1 cellular context compared by ENCODE assay signal in the genomic region with DNA sequence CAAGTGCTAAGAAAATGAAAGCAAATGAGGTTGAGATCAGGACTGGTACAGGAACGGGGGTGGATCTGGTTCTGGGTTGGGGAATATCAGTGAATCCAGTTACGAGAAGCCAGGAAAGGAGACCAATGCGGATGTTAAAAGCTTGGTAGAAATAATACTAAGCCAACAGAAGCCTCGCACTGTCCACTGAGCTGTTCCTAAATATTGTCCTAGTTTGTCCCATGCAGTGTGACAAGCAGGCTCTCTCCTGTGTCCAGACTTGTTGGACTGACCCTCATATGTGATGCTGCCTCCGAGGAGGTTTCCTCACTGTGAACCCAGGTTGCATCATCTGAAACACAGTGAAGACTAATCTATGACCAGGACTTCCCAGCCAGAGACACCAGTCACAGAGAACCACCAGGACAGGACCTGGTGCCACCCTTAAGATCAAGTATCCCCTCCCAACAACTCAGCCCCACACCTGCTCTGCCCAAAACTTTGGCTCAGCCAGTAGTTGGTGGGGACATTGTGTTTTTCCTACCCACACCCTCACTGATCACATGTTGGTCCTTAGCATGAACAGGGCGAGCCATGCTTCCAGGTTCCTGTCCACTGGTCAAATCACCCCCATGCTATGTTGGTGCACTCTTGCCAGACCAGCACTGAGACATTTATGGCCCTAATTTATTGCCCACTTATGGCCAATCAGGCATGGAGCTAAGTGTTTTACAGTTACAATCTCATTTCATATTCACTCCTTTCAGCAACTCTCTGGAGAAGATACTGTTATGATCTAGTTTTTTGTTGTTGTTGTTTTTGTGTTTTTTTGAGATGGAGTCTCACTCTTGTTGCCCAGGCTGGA.
A peak's percentile ranks its signal among the peaks of the same experiment; 100 is the strongest.
TF ChIP-seq lines count a peak whose summit lies in the region.

No MANE protein-coding gene starts in this region.

TF ChIP-seq in HepG2, 621 proteins besides CTCF, POLR2A, EP300 and RAD21 (continued from another document):
- TF ChIP-seq, protein P1, sequence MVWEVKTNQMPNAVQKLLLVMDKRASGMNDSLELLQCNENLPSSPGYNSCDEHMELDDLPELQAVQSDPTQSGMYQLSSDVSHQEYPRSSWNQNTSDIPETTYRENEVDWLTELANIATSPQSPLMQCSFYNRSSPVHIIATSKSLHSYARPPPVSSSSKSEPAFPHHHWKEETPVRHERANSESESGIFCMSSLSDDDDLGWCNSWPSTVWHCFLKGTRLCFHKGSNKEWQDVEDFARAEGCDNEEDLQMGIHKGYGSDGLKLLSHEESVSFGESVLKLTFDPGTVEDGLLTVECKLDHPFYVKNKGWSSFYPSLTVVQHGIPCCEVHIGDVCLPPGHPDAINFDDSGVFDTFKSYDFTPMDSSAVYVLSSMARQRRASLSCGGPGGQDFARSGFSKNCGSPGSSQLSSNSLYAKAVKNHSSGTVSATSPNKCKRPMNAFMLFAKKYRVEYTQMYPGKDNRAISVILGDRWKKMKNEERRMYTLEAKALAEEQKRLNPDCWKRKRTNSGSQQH (CRISPR knock-in tag; IDR thresholded peaks at IDR 0.05; ENCODE audit: low read depth): 0 out of 2 replicates have a peak, but pooled peaks have one; percentile 63
- TF ChIP-seq USF2 (IDR thresholded peaks at IDR 0.05; ENCODE audit: low read depth, low read length): no peak
- TF ChIP-seq USF2 (CRISPR knock-in tag; IDR thresholded peaks at IDR 0.05; ENCODE audit: borderline replicate concordance): no peak
- no peak for TF ChIP-seq STAT5B (CRISPR knock-in tag; IDR thresholded peaks at IDR 0.05)
- no peak for TF ChIP-seq HMGA1 (CRISPR knock-in tag; conservative IDR thresholded peaks at IDR 0.05)
- no peak for TF ChIP-seq NR2F1 (CRISPR knock-in tag; IDR thresholded peaks at IDR 0.05)
- TF ChIP-seq HOXD1 (CRISPR knock-in tag; IDR thresholded peaks at IDR 0.05): 0 out of 2 replicates have a peak, but pooled peaks have one; percentile 32
- no peak for TF ChIP-seq MTA1 (CRISPR knock-in tag; IDR thresholded peaks at IDR 0.05; ENCODE audit: borderline replicate concordance)
- TF ChIP-seq ONECUT2 (CRISPR knock-in tag; IDR thresholded peaks at IDR 0.05): no peak
- no peak for TF ChIP-seq ZFP1 (CRISPR knock-in tag; IDR thresholded peaks at IDR 0.05)
- TF ChIP-seq CEBPG (CRISPR knock-in tag; IDR thresholded peaks at IDR 0.05): peak; percentile 98
- no peak for TF ChIP-seq TAF15 (IDR thresholded peaks at IDR 0.05; ENCODE audit: low read depth, low read length, poor library complexity, severe bottlenecking)
- TF ChIP-seq ZNF670 (CRISPR knock-in tag; IDR thresholded peaks at IDR 0.05; ENCODE audit: borderline replicate concordance): no peak
